Comparison of ENCODE assay signal across 21 cellular contexts in the genomic region with DNA sequence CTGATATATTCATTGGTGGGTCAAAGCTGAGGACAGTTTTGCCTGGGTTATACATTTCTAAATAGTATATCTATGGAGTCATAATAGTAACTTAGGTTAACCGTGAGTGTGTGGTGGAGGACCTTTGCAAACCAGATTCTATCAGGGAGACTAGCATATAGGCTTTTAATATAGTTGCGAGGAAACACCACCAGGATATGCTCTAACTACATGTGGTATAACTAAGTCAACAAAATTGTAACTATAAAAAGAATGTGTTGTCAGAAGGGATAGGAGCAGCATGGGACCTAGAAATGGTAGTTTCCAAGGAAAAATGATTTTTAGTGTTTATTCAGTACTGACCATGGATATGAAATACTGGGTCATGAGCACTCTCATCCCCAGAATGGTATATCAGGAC.
DNase-seq lines count a peak whose midpoint lies in the region; ATAC-seq and TF ChIP-seq lines count a peak whose summit lies in the region.
"Had no signal": no experiment of that assay in that cellular context is flagged by ENCODE, and none has a peak within 500 bp of the region (broad histone marks: within the 10 kb centered on the region; RNA-seq: fewer than 3 reads in every experiment).

No MANE protein-coding gene starts in this region.

- H3K27me3 ChIP-seq in SK-N-SH (ENCODE audit: insufficient read depth) (no peaks in the 10 kb centered on the region), Panc1 (ENCODE audit: control insufficient read depth, insufficient read depth, low read length) (no peaks in the 10 kb centered on the region), uterus (no peaks in the 10 kb centered on the region)
- H3K27me3 ChIP-seq: BLaER1, MG63, Peyer's patch had no signal

- 63% methylated on average over 2 of the region's 2 CpGs for WGBS in SK-N-SH (ENCODE audit: low lambda C conversion rate)

- no peak; the same call in 1 of the 2 replicates for TF ChIP-seq RAD21 in SK-N-SH (IDR thresholded peaks at IDR 0.05; ENCODE audit: low read length)

- TF ChIP-seq CTCF in SK-N-SH (IDR thresholded peaks at IDR 0.05) (peak; percentile 32; the same call in 1 of the 2 replicates), Panc1 (IDR thresholded peaks at IDR 0.05) (no peak; the same call in 1 of the 2 replicates), uterus (IDR thresholded peaks at IDR 0.05) (no peak)

- H2AFZ ChIP-seq in SK-N-SH (ENCODE audit: low read depth): no peak overlapping the region

- H3K9me2 ChIP-seq in SK-N-SH: no peaks in the 10 kb centered on the region

- H3K36me3 ChIP-seq in SK-N-SH (replicated peaks in 1 of 2; ENCODE audit: control insufficient read depth in 1 of 2, insufficient read depth in 2 of 2, low read length in 1 of 2) (no peaks in the 10 kb centered on the region), Panc1 (ENCODE audit: control insufficient read depth, insufficient read depth, low read length) (no peaks in the 10 kb centered on the region), uterus (no peaks in the 10 kb centered on the region)
- H3K36me3 ChIP-seq: BLaER1, HAP-1, MG63, Peyer's patch had no signal

- H3K9ac ChIP-seq in SK-N-SH: no peak overlapping the region
- H3K9ac ChIP-seq: BLaER1 had no signal

- CTCF ChIA-PET in SK-N-SH (lab: Yijun Ruan, JAX) (no interaction called here), Panc1 (lab: Charles Lee) (no interaction called here)

- H3K9me3 ChIP-seq in SK-N-SH (no peaks in the 10 kb centered on the region), Panc1 (ENCODE audit: control insufficient read depth, insufficient read depth, low read depth, low read length) (no peaks in the 10 kb centered on the region), uterus (no peaks in the 10 kb centered on the region)
- H3K9me3 ChIP-seq: BLaER1, HAP-1, MG63, Peyer's patch had no signal

- H4K20me1 ChIP-seq in SK-N-SH (ENCODE audit: insufficient read depth): no peaks in the 10 kb centered on the region
- H4K20me1 ChIP-seq: BLaER1 had no signal

- H3K4me2 ChIP-seq in SK-N-SH: no peak overlapping the region
- H3K4me2 ChIP-seq: BLaER1 had no signal

- TF ChIP-seq POLR2A in uterus (IDR thresholded peaks at IDR 0.05): no peak

- intact Hi-C loops in Panc1 (cut with micrococcal nuclease; ENCODE audit: unreplicated experiment) (no loop called here), uterus (cut with DNase I; ENCODE audit: low total_unique reads) (no loop called here)

- no peak overlapping the region for H3K4me3 ChIP-seq in SK-N-SH (ENCODE audit: low read depth in 2 of 2, low read length in 1 of 2)
- H3K4me3 ChIP-seq in Panc1 (ENCODE audit: low read depth in 2 of 2, low read length in 2 of 2): no peak overlapping the region
- H3K4me3 ChIP-seq in uterus: no peak overlapping the region
- H3K4me3 ChIP-seq: BLaER1, HAP-1, MG63, Peyer's patch had no signal

- H3K4me1 ChIP-seq in SK-N-SH (ENCODE audit: control insufficient read depth in 1 of 2, insufficient read depth in 2 of 2, low read depth in 1 of 2, low read length in 1 of 2) (no peaks in the 10 kb centered on the region; a peak in 1 of 4 replicates), Panc1 (ENCODE audit: control insufficient read depth, insufficient read depth, low read length) (no peaks in the 10 kb centered on the region), uterus (no peaks in the 10 kb centered on the region)
- H3K4me1 ChIP-seq: BLaER1, HAP-1, Peyer's patch had no signal

- no TSS peak for BruUV-seq in Panc1 (replicated peaks; lab: Mats Ljungman, UMichigan)

- H3K79me2 ChIP-seq in SK-N-SH (ENCODE audit: insufficient read depth): no peaks in the 10 kb centered on the region

- DNase-seq in SK-N-SH (no peak), Panc1 (ENCODE audit: low read depth, low spot score) (no peak), fibroblast of peridontal ligament (ENCODE audit: extremely low read depth) (peak; percentile 49), nucleus accumbens (lab: John Stamatoyannopoulos, UW) (no peak), uterus (no peak)
- DNase-seq: 8988T; CD8-positive, alpha-beta memory T cell; KG1; MG63; NCI-H1105; NCI-H1694 treated with DMSO at 0.1 percent for 48 hours; NCI-H2107; NCI-H2227 treated with DMSO at 0.1 percent for 48 hours; NCI-H524; Peyer's patch; Right ventricle myocardium superior had no signal

- in situ Hi-C loops in Panc1 (cut with HindIII; ENCODE audit: low pct_unique_long_range_greater_than_20kb, low sequenced_read_pairs): no loop called here

- no peak overlapping the region for H3K27ac ChIP-seq in SK-N-SH (ENCODE audit: low read depth in 2 of 2, low read length in 1 of 2)
- H3K27ac ChIP-seq in Panc1 (ENCODE audit: low read length): peak overlapping the region; percentile 46; the same call in 1 of the 2 replicates
- H3K27ac ChIP-seq in uterus: no peak overlapping the region
- H3K27ac ChIP-seq: BLaER1, Peyer's patch had no signal

- ATAC-seq in SK-N-SH treated with all-trans-retinoic acid at 6 μM for 48 hours: no peak
- ATAC-seq in Panc1: no peak
- no peak for ATAC-seq in GM18511 (IDR thresholded peaks at IDR 0.05; ENCODE audit: unreplicated experiment)
- ATAC-seq in HG03108 (IDR thresholded peaks at IDR 0.05; ENCODE audit: unreplicated experiment): no peak

- no peaks in the 10 kb centered on the region for H3F3A ChIP-seq in SK-N-SH (replicated peaks; ENCODE audit: insufficient read depth)

- TF ChIP-seq EP300 in SK-N-SH (IDR thresholded peaks at IDR 0.05; ENCODE audit: borderline replicate concordance in 1 of 2, low read depth in 1 of 2, low read length in 1 of 2): no peak

- POLR2A ChIA-PET in SK-N-SH (lab: Yijun Ruan, JAX): no interaction called here
- POLR2A ChIA-PET in Panc1 (lab: Charles Lee): no interaction called here

TF ChIP-seq in SK-N-SH, 30 proteins besides CTCF, POLR2A, EP300 and RAD21:
- TF ChIP-seq, protein P1, sequence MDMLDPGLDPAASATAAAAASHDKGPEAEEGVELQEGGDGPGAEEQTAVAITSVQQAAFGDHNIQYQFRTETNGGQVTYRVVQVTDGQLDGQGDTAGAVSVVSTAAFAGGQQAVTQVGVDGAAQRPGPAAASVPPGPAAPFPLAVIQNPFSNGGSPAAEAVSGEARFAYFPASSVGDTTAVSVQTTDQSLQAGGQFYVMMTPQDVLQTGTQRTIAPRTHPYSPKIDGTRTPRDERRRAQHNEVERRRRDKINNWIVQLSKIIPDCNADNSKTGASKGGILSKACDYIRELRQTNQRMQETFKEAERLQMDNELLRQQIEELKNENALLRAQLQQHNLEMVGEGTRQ (IDR thresholded peaks at IDR 0.05; ENCODE audit: borderline replicate concordance, low read depth, low read length): no peak
- TF ChIP-seq POLR2AphosphoS5 (IDR thresholded peaks at IDR 0.05; ENCODE audit: low read depth, low read length) (no peak), FOXM1 (IDR thresholded peaks at IDR 0.05; ENCODE audit: low read depth) (no peak), CHD2 (IDR thresholded peaks at IDR 0.05; ENCODE audit: low read length, partially characterized antibody) (no peak)

TF ChIP-seq in SK-N-SH treated with all-trans-retinoic acid at 6 μM for 48 hours, 23 proteins besides CTCF, POLR2A, EP300 and RAD21 (continues in another document):
- TF ChIP-seq CSDC2 (CRISPR knock-in tag; IDR thresholded peaks at IDR 0.05): no peak
- TF ChIP-seq ZC3H10 (CRISPR knock-in tag; IDR thresholded peaks at IDR 0.05): no peak
- no peak for TF ChIP-seq GLIS3 (CRISPR knock-in tag; IDR thresholded peaks at IDR 0.05)
- no peak for TF ChIP-seq ZNF8 (CRISPR knock-in tag; IDR thresholded peaks at IDR 0.05)
- TF ChIP-seq, protein P2, sequence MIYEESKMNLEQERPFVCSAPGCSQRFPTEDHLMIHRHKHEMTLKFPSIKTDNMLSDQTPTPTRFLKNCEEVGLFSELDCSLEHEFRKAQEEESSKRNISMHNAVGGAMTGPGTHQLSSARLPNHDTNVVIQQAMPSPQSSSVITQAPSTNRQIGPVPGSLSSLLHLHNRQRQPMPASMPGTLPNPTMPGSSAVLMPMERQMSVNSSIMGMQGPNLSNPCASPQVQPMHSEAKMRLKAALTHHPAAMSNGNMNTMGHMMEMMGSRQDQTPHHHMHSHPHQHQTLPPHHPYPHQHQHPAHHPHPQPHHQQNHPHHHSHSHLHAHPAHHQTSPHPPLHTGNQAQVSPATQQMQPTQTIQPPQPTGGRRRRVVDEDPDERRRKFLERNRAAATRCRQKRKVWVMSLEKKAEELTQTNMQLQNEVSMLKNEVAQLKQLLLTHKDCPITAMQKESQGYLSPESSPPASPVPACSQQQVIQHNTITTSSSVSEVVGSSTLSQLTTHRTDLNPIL (CRISPR knock-in tag; IDR thresholded peaks at IDR 0.05; ENCODE audit: low read depth): no peak
- TF ChIP-seq TCF4 (CRISPR knock-in tag; IDR thresholded peaks at IDR 0.05; ENCODE audit: borderline replicate concordance): no peak
- no peak for TF ChIP-seq SNAI2 (CRISPR knock-in tag; IDR thresholded peaks at IDR 0.05)
- no peak for TF ChIP-seq ZNF70 (CRISPR knock-in tag; IDR thresholded peaks at IDR 0.05)
- TF ChIP-seq ZFP30 (CRISPR knock-in tag; IDR thresholded peaks at IDR 0.05): no peak
- TF ChIP-seq PPARA (CRISPR knock-in tag; IDR thresholded peaks at IDR 0.05; ENCODE audit: borderline replicate concordance): no peak
- no peak for TF ChIP-seq OSR1 (CRISPR knock-in tag; IDR thresholded peaks at IDR 0.05)
- TF ChIP-seq, protein P3, sequence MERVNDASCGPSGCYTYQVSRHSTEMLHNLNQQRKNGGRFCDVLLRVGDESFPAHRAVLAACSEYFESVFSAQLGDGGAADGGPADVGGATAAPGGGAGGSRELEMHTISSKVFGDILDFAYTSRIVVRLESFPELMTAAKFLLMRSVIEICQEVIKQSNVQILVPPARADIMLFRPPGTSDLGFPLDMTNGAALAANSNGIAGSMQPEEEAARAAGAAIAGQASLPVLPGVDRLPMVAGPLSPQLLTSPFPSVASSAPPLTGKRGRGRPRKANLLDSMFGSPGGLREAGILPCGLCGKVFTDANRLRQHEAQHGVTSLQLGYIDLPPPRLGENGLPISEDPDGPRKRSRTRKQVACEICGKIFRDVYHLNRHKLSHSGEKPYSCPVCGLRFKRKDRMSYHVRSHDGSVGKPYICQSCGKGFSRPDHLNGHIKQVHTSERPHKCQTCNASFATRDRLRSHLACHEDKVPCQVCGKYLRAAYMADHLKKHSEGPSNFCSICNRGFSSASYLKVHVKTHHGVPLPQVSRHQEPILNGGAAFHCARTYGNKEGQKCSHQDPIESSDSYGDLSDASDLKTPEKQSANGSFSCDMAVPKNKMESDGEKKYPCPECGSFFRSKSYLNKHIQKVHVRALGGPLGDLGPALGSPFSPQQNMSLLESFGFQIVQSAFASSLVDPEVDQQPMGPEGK (CRISPR knock-in tag; IDR thresholded peaks at IDR 0.05; ENCODE audit: borderline replicate concordance): no peak
